1 cellular context compared by ENCODE assay signal in genomic region chr2:55862673-55863390, GRCh38.
A peak's percentile ranks its signal among the peaks of the same experiment; 100 is the strongest.
TF ChIP-seq lines count a peak whose summit lies in the region.

No MANE protein-coding gene starts in this region.

TF ChIP-seq in K562, 482 proteins besides CTCF, POLR2A, EP300 and RAD21 (continued from another document and continues in another):
- no peak for TF ChIP-seq CREM (IDR thresholded peaks at IDR 0.05; ENCODE audit: low read depth)
- TF ChIP-seq JUND (IDR thresholded peaks at IDR 0.05; ENCODE audit: borderline replicate concordance, low read depth, low read length), result peak; percentile 37; the same call in 1 of the 2 replicates
- TF ChIP-seq JUND (tag; IDR thresholded peaks at IDR 0.05; ENCODE audit: borderline replicate concordance, low read depth, low read length), result peak; percentile 73; the same call in 2 of the 3 replicates
- no peak for TF ChIP-seq CEBPG (CRISPR knock-in tag; IDR thresholded peaks at IDR 0.05)
- peak in 1 of 2 experiments; percentile 67; a peak in 3 of 4 replicates for TF ChIP-seq CEBPG (tag; conservative IDR thresholded peaks at IDR 0.05 in 1 of 2, IDR thresholded peaks at IDR 0.05 in 1 of 2)
- TF ChIP-seq DPF2 (IDR thresholded peaks at IDR 0.05), result peak; percentile 41; the same call in 1 of the 2 replicates
- TF ChIP-seq CCAR2 (IDR thresholded peaks at IDR 0.05; ENCODE audit: low read depth, low read length), result no peak
- TF ChIP-seq ZNF318 (IDR thresholded peaks at IDR 0.05; ENCODE audit: borderline replicate concordance in 1 of 2, low read depth in 1 of 2), result peak in 1 of 2 experiments; percentile 85; a peak in 2 of 4 replicates
- TF ChIP-seq POLR2G (IDR thresholded peaks at IDR 0.05; ENCODE audit: low read depth, low read length), result no peak
- TF ChIP-seq ARID1B (IDR thresholded peaks at IDR 0.05), result peak; percentile 34; the same call in 1 of the 2 replicates
- TF ChIP-seq ZNF316 (IDR thresholded peaks at IDR 0.05), result peak; percentile 81
- TF ChIP-seq ILK (tag; IDR thresholded peaks at IDR 0.05; ENCODE audit: borderline replicate concordance, low read depth), result no peak
- peak; percentile 44 for TF ChIP-seq CEBPB (tag; IDR thresholded peaks at IDR 0.05)
- TF ChIP-seq SMARCA4 (IDR thresholded peaks at IDR 0.05), result peak; percentile 56; the same call in 1 of the 2 replicates
- TF ChIP-seq, protein P1, sequence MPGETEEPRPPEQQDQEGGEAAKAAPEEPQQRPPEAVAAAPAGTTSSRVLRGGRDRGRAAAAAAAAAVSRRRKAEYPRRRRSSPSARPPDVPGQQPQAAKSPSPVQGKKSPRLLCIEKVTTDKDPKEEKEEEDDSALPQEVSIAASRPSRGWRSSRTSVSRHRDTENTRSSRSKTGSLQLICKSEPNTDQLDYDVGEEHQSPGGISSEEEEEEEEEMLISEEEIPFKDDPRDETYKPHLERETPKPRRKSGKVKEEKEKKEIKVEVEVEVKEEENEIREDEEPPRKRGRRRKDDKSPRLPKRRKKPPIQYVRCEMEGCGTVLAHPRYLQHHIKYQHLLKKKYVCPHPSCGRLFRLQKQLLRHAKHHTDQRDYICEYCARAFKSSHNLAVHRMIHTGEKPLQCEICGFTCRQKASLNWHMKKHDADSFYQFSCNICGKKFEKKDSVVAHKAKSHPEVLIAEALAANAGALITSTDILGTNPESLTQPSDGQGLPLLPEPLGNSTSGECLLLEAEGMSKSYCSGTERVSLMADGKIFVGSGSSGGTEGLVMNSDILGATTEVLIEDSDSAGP (CRISPR knock-in tag; IDR thresholded peaks at IDR 0.05), result no peak
- TF ChIP-seq, protein P2, sequence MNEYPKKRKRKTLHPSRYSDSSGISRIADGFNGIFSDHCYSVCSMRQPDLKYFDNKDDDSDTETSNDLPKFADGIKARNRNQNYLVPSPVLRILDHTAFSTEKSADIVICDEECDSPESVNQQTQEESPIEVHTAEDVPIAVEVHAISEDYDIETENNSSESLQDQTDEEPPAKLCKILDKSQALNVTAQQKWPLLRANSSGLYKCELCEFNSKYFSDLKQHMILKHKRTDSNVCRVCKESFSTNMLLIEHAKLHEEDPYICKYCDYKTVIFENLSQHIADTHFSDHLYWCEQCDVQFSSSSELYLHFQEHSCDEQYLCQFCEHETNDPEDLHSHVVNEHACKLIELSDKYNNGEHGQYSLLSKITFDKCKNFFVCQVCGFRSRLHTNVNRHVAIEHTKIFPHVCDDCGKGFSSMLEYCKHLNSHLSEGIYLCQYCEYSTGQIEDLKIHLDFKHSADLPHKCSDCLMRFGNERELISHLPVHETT (CRISPR knock-in tag; conservative IDR thresholded peaks at IDR 0.05 in 1 of 2, IDR thresholded peaks at IDR 0.05 in 1 of 2), result 0 out of 4 replicates have a peak, but pooled peaks of 1 of the 2 experiments have one; percentile 34
- peak; percentile 73 for TF ChIP-seq MAFK (IDR thresholded peaks at IDR 0.05; ENCODE audit: low read length)
- no peak for TF ChIP-seq ZBTB43 (CRISPR knock-in tag; IDR thresholded peaks at IDR 0.05)
- TF ChIP-seq ZNF584 (CRISPR knock-in tag; IDR thresholded peaks at IDR 0.05; ENCODE audit: low read depth), result no peak
- TF ChIP-seq, protein P3, sequence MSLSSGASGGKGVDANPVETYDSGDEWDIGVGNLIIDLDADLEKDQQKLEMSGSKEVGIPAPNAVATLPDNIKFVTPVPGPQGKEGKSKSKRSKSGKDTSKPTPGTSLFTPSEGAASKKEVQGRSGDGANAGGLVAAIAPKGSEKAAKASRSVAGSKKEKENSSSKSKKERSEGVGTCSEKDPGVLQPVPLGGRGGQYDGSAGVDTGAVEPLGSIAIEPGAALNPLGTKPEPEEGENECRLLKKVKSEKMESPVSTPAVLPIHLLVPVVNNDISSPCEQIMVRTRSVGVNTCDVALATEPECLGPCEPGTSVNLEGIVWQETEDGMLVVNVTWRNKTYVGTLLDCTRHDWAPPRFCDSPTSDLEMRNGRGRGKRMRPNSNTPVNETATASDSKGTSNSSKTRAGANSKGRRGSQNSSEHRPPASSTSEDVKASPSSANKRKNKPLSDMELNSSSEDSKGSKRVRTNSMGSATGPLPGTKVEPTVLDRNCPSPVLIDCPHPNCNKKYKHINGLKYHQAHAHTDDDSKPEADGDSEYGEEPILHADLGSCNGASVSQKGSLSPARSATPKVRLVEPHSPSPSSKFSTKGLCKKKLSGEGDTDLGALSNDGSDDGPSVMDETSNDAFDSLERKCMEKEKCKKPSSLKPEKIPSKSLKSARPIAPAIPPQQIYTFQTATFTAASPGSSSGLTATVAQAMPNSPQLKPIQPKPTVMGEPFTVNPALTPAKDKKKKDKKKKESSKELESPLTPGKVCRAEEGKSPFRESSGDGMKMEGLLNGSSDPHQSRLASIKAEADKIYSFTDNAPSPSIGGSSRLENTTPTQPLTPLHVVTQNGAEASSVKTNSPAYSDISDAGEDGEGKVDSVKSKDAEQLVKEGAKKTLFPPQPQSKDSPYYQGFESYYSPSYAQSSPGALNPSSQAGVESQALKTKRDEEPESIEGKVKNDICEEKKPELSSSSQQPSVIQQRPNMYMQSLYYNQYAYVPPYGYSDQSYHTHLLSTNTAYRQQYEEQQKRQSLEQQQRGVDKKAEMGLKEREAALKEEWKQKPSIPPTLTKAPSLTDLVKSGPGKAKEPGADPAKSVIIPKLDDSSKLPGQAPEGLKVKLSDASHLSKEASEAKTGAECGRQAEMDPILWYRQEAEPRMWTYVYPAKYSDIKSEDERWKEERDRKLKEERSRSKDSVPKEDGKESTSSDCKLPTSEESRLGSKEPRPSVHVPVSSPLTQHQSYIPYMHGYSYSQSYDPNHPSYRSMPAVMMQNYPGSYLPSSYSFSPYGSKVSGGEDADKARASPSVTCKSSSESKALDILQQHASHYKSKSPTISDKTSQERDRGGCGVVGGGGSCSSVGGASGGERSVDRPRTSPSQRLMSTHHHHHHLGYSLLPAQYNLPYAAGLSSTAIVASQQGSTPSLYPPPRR (CRISPR knock-in tag; IDR thresholded peaks at IDR 0.05; ENCODE audit: borderline replicate concordance), result no peak
- no peak for TF ChIP-seq RFX1 (IDR thresholded peaks at IDR 0.05)
- TF ChIP-seq, protein P4, sequence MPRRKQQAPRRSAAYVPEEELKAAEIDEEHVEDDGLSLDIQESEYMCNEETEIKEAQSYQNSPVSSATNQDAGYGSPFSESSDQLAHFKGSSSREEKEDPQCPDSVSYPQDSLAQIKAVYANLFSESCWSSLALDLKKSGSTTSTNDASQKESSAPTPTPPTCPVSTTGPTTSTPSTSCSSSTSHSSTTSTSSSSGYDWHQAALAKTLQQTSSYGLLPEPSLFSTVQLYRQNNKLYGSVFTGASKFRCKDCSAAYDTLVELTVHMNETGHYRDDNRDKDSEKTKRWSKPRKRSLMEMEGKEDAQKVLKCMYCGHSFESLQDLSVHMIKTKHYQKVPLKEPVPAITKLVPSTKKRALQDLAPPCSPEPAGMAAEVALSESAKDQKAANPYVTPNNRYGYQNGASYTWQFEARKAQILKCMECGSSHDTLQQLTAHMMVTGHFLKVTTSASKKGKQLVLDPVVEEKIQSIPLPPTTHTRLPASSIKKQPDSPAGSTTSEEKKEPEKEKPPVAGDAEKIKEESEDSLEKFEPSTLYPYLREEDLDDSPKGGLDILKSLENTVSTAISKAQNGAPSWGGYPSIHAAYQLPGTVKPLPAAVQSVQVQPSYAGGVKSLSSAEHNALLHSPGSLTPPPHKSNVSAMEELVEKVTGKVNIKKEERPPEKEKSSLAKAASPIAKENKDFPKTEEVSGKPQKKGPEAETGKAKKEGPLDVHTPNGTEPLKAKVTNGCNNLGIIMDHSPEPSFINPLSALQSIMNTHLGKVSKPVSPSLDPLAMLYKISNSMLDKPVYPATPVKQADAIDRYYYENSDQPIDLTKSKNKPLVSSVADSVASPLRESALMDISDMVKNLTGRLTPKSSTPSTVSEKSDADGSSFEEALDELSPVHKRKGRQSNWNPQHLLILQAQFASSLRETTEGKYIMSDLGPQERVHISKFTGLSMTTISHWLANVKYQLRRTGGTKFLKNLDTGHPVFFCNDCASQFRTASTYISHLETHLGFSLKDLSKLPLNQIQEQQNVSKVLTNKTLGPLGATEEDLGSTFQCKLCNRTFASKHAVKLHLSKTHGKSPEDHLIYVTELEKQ (CRISPR knock-in tag; IDR thresholded peaks at IDR 0.05), result no peak
- peak; percentile 43; the same call in 1 of the 2 replicates for TF ChIP-seq JUN (IDR thresholded peaks at IDR 0.05; ENCODE audit: borderline replicate concordance, low read depth, low read length)
- no peak for TF ChIP-seq JUN (CRISPR knock-in tag; IDR thresholded peaks at IDR 0.05; ENCODE audit: borderline replicate concordance)
- TF ChIP-seq ZNF655 (CRISPR knock-in tag; IDR thresholded peaks at IDR 0.05), result no peak
- TF ChIP-seq ATF1 (CRISPR knock-in tag; IDR thresholded peaks at IDR 0.05), result no peak
- peak; percentile 64 for TF ChIP-seq ATF1 (tag; IDR thresholded peaks at IDR 0.05)
- TF ChIP-seq MAFF (IDR thresholded peaks at IDR 0.05; ENCODE audit: low read length), result peak; percentile 51; the same call in 1 of the 2 replicates
- peak; percentile 41; the same call in 1 of the 2 replicates for TF ChIP-seq ATF7 (IDR thresholded peaks at IDR 0.05)
- TF ChIP-seq HMGN3 (IDR thresholded peaks at IDR 0.05; ENCODE audit: borderline replicate concordance, extremely low read depth, insufficient read length, low read depth, low read length), result no peak
- no peak for TF ChIP-seq DACH1 (IDR thresholded peaks at IDR 0.05; ENCODE audit: partially characterized antibody)
- 0 out of 2 replicates have a peak, but pooled peaks have one; percentile 20 for TF ChIP-seq ATF4 (CRISPR knock-in tag; IDR thresholded peaks at IDR 0.05)
- TF ChIP-seq MEF2D (tag; conservative IDR thresholded peaks at IDR 0.05; ENCODE audit: low read depth), result no peak
- TF ChIP-seq MAFG (tag; conservative IDR thresholded peaks at IDR 0.05), result peak; percentile 89
